9 cellular contexts compared by ENCODE assay signal in the genomic region with DNA sequence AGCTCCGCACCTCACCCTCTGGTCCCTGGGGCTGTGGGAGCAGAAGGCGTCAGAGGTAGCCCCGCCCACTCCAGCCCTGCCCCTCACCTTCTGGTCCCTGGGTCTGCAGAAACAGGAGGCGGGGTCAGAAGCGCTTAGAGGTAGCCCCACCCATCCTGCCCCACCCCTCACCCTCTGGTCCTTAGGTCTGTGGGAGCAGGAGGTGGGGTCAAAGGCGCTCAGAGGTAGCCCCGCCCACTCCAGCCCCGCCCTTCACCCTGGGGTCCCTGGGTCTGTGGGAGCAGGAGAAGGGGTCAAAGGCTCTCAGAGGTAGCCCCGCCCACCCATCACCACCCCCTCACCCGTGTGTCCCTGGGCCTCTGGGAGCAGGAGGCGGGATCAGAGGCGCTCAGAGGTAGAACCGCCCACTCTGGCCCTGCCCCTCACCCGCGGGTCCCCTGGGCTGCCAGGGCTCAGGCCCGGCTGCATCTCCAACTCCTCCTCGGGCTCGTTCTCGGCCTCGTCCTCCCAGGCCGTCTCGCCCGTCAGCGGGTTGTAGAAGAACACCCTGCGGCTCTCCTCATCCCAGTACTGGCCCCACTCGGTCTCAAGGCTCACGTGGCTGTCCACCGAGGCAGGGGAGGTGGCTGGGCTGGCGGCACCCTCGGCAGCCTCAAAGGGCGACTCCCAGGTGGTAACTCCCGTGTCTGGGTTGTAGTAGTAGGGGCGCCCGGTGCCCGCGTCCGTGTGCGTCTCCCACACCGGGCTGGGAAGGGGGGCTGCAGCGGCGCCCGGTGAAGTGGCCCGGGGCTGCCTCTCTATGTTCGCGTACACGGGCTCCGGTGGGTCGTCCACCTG. TPM values are rescaled to one million over a fixed set of nuclear protein-coding genes. Genes with fewer than 3 reads are reported as not detected.
DNase-seq lines count a peak whose midpoint lies in the region; ATAC-seq and TF ChIP-seq lines count a peak whose summit lies in the region.
"Had no signal": no experiment of that assay in that cellular context is flagged by ENCODE, and none has a peak within 500 bp of the region (broad histone marks: within the 10 kb centered on the region; RNA-seq: fewer than 3 reads in every experiment).

No MANE protein-coding gene starts in this region.

- H3K27me3 Mint-ChIP-seq in brain, result peaks cover 24% of the 10 kb centered on the region

- H3K27ac Mint-ChIP-seq in brain, result no peak overlapping the region

- 100% methylated on average over 1 of the region's 48 CpGs for WGBS in right lobe of liver (ENCODE audit: insufficient coverage, low coverage, low lambda C conversion rate, missing lambda C conversion rate)

- H3K27me3 ChIP-seq in right lobe of liver, result no peaks in the 10 kb centered on the region
- H3K27me3 ChIP-seq in vagina, result no peaks in the 10 kb centered on the region

- TF ChIP-seq POLR2A in right lobe of liver (IDR thresholded peaks at IDR 0.05) (no peak), vagina (IDR thresholded peaks at IDR 0.05) (no peak)

- peak overlapping the region in 3 of 5 experiments; percentile 22 to 59 (median 56) for H3K4me3 Mint-ChIP-seq in brain

- H3K9me3 ChIP-seq in right lobe of liver (no peaks in the 10 kb centered on the region), vagina (no peaks in the 10 kb centered on the region)

- intact Hi-C loops in left cardiac atrium (cut with DNase I), result no loop called here
- intact Hi-C loops in cardiac septum (cut with DNase I), result no loop called here
- intact Hi-C loops in right lobe of liver (cut with DNase I), result loop anchor here in 1 of 2 donors (10.0 kb wide), 1 partner anchor 429 kb away; no protein-coding TSS in a partner anchor
- intact Hi-C loops in vagina (cut with DNase I), result no loop called here

- H3K4me1 Mint-ChIP-seq in brain, result peaks cover 21% of the 10 kb centered on the region

- DNase-seq in left cardiac atrium, result no peak
- DNase-seq in cardiac septum (ENCODE audit: low spot score), result no peak
- DNase-seq in right lobe of liver, result peak in 1 of 3 donors; percentile 19
- DNase-seq in vagina (ENCODE audit: extremely low spot score in 2 of 2), result no peak
- no peak for DNase-seq in germinal center (ENCODE audit: low spot score)
- DNase-seq in H4 (ENCODE audit: low spot score), result no peak
- DNase-seq: NCI-H2029 had no signal

- no peaks in the 10 kb centered on the region for H3K36me3 Mint-ChIP-seq in brain

- H3K4me1 ChIP-seq in right lobe of liver, result no peaks in the 10 kb centered on the region
- peaks cover 46% of the 10 kb centered on the region for H3K4me1 ChIP-seq in vagina

- no peaks in the 10 kb centered on the region for H3K9me3 Mint-ChIP-seq in brain

- no peaks in the 10 kb centered on the region for H3K36me3 ChIP-seq in right lobe of liver
- peaks cover 0 to 30% of the 10 kb centered on the region in 2 donors for H3K36me3 ChIP-seq in vagina

- peak; percentile 23 to 67 for ATAC-seq in left cardiac atrium
- peak; percentile 3 to 29 (median 15) for ATAC-seq in right lobe of liver
- no peak for ATAC-seq in HG03045 (IDR thresholded peaks at IDR 0.05; ENCODE audit: unreplicated experiment)

- H3K4me3 ChIP-seq in right lobe of liver (no peak overlapping the region), vagina (peak overlapping the region; percentile 3 to 19)

- TF ChIP-seq CTCF in brain (conservative IDR thresholded peaks at IDR 0.05) (no peak), right lobe of liver (IDR thresholded peaks at IDR 0.05) (no peak), vagina (IDR thresholded peaks at IDR 0.05) (no peak)

- H3K27ac ChIP-seq in right lobe of liver (no peak overlapping the region), vagina (no peak overlapping the region)

RNA-seq across cellular contexts. Expression of a gene that starts 27.2 kb away (rescaled TPM):
- total RNA-seq in left cardiac atrium, result 10 to 100 TPM; 27.3 to 32.6 TPM
- 20.0 TPM for total RNA-seq in cardiac septum
- 2.3 TPM for polyA plus RNA-seq in brain (ENCODE audit: insufficient read depth, low read depth, low replicate concordance)
- total RNA-seq in right lobe of liver, result 1 to 10 TPM; 4.9 to 9.3 (median 6.8) TPM
- 80.0 TPM for total RNA-seq in vagina
- total RNA-seq in H4 (2014; rRNA removed; shearing (Covaris generic)), result 0.46 and 1.4 TPM in 2 replicates

Comparison
In these comparisons a context has a peak if more than half of its experiments do, and no peak if none do; other contexts are left out.
1. H3K4me3 ChIP-seq: peak in vagina (2 of 2); none in right lobe of liver (0 of 3).